Comparison of ENCODE assay signal across 10 cellular contexts in genomic region chr14:32468955-32469354, GRCh38.
DNase-seq lines count a peak whose midpoint lies in the region; ATAC-seq, FAIRE-seq and TF ChIP-seq lines count a peak whose summit lies in the region.
"Had no signal": no experiment of that assay in that cellular context is flagged by ENCODE, and none has a peak within 500 bp of the region (broad histone marks: within the 10 kb centered on the region; RNA-seq: fewer than 3 reads in every experiment).

No MANE protein-coding gene starts in this region.

- no peak overlapping the region for H2AFZ ChIP-seq in keratinocyte (ENCODE audit: control insufficient read depth, low read length)

- H3K4me1 ChIP-seq in keratinocyte (ENCODE audit: control insufficient read depth, extremely low read depth, insufficient read depth, low read length), result peaks cover 62% of the 10 kb centered on the region

- H4K20me1 ChIP-seq in keratinocyte (ENCODE audit: control insufficient read depth, extremely low read depth, insufficient read depth, low read length), result no peaks in the 10 kb centered on the region

- ATAC-seq in HG02642 (IDR thresholded peaks at IDR 0.05; ENCODE audit: poor library complexity, unreplicated experiment) (no peak), HG03025 (IDR thresholded peaks at IDR 0.05; ENCODE audit: low FRiP score, unreplicated experiment) (no peak), HG03342 (IDR thresholded peaks at IDR 0.05; ENCODE audit: unreplicated experiment) (no peak)

- H3K9me3 ChIP-seq in keratinocyte (ENCODE audit: control insufficient read depth, low read depth, low read length), result no peaks in the 10 kb centered on the region

- H3K4me2 ChIP-seq in keratinocyte (ENCODE audit: control insufficient read depth, extremely low read depth, insufficient read depth, low read depth, low read length), result peak overlapping the region; percentile 65

- H3K27me3 ChIP-seq in keratinocyte (ENCODE audit: control insufficient read depth, extremely low read depth, insufficient read depth, low read length), result no peaks in the 10 kb centered on the region

- peak; percentile 89 for FAIRE-seq in keratinocyte (lab: Jason Lieb, UNC)

- TF ChIP-seq CTCF in choroid plexus epithelial cell (conservative IDR thresholded peaks at IDR 0.05; ENCODE audit: low read depth, low read length) (no peak), keratinocyte (optimal IDR thresholded peaks at IDR 0.05 in 1 of 3, IDR thresholded peaks at IDR 0.05 in 1 of 3, conservative IDR thresholded peaks at IDR 0.05 in 1 of 3; ENCODE audit: extremely low read depth in 1 of 3, insufficient read depth in 2 of 3, low read length in 3 of 3) (no peak)

- no peaks in the 10 kb centered on the region for H3K79me2 ChIP-seq in keratinocyte (ENCODE audit: control insufficient read depth, insufficient read depth, low read length)

- dilution Hi-C loops in keratinocyte (cut with MboI; ENCODE audit: extremely low pct_ligation_motif_present, low sequenced_read_pairs), result no loop called here

- H3K9me1 ChIP-seq in keratinocyte (ENCODE audit: control insufficient read depth, extremely low read depth, insufficient read depth, low read length), result no peaks in the 10 kb centered on the region

- H3K9ac ChIP-seq in keratinocyte (ENCODE audit: control insufficient read depth, extremely low read depth, insufficient read depth, low read length), result peak overlapping the region; percentile 64

- no peaks in the 10 kb centered on the region for H3K36me3 ChIP-seq in keratinocyte (ENCODE audit: control insufficient read depth in 2 of 2, extremely low read depth in 1 of 2, insufficient read depth in 2 of 2, low read length in 2 of 2)

- peak overlapping the region; percentile 91 for H3K27ac ChIP-seq in keratinocyte (ENCODE audit: control insufficient read depth, insufficient read depth, low read length)

- H3K4me3 ChIP-seq in choroid plexus epithelial cell (ENCODE audit: low read depth, low read length) (no peak overlapping the region), keratinocyte (ENCODE audit: control insufficient read depth in 2 of 3, extremely low read depth in 1 of 3, insufficient read depth in 2 of 3, low read depth in 1 of 3, low read length in 3 of 3) (no peak overlapping the region)

- DNase-seq in HT1080 (ENCODE audit: low read depth) (peak; percentile 71), choroid plexus epithelial cell (ENCODE audit: low read depth) (peak; percentile 91), keratinocyte (ENCODE audit: low read depth, low spot score) (no peak), superior temporal gyrus (ENCODE audit: extremely low spot score) (peak; percentile 72)
- no peak for DNase-seq in activated T-cell treated with anti-CD3 and anti-CD28 coated beads, Interleukin-2, amount 50 U/mL, for 48 hours
- DNase-seq: activated effector memory CD4-positive, alpha-beta T cell treated with anti-CD3 and anti-CD28 coated beads, Interleukin-2, amount 50 U/mL, for 16 hours; stimulated activated CD8-positive, alpha-beta memory T cell treated with anti-CD3 and anti-CD28 coated beads, Interleukin-4, amount 100 ng/mL, for 48 hours had no signal

Comparison
In these comparisons a context has a peak if more than half of its experiments do, and no peak if none do; other contexts are left out.
1. DNase-seq: peak in HT1080 (single experiment), choroid plexus epithelial cell (single experiment) and superior temporal gyrus (single experiment); none in keratinocyte (single experiment) and activated T-cell treated with anti-CD3 and anti-CD28 coated beads, Interleukin-2, amount 50 U/mL, for 48 hours (0 of 2).